Comparison of ENCODE assay signal across 10 cellular contexts in the genomic region with DNA sequence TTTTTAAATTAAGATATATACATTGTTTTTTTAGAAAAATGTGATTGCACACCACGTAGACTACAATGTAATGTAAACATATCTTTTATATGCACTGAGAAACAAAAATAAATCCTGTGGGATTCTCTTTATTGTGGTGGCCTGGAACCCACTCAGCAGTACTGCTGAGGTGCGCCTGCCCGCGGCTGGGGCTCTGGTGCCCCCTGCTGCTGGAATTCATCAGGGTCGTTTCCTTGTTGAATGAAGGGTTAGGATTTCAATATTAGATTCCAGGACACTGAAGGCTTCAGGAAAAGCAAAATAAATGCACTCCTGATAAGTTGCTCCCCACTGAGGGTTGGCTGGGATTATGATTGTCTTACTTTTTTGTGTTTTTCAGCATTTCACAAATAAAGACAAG.
DNase-seq lines count a peak whose midpoint lies in the region; ATAC-seq and TF ChIP-seq lines count a peak whose summit lies in the region.
"Had no signal": no experiment of that assay in that cellular context is flagged by ENCODE, and none has a peak within 500 bp of the region (broad histone marks: within the 10 kb centered on the region; RNA-seq: fewer than 3 reads in every experiment).

No MANE protein-coding gene starts in this region.

- H3K4me1 ChIP-seq in GM23338 (ENCODE audit: insufficient read depth) = peaks cover 7% of the 10 kb centered on the region; the same call in 1 of the 2 replicates
- H3K4me1 ChIP-seq in suprapubic skin = no peaks in the 10 kb centered on the region

- H4K20me1 ChIP-seq in GM23338 (replicated peaks; ENCODE audit: insufficient read depth) = no peaks in the 10 kb centered on the region

- H3K4me3 Mint-ChIP-seq in GM23338 = no peak overlapping the region
- H3K4me3 Mint-ChIP-seq in glutamatergic neuron (ENCODE audit: unreplicated experiment) = no peak overlapping the region

- H3K9me3 Mint-ChIP-seq in GM23338 (no peaks in the 10 kb centered on the region; the same call in 2 of the 3 replicates), glutamatergic neuron (ENCODE audit: unreplicated experiment) (peaks cover 1% of the 10 kb centered on the region)

- H3K27me3 ChIP-seq in GM23338 (ENCODE audit: insufficient read depth) = no peaks in the 10 kb centered on the region
- H3K27me3 ChIP-seq in WERI-Rb-1 (ENCODE audit: insufficient read depth, low read depth, severe bottlenecking) = no peaks in the 10 kb centered on the region
- no peaks in the 10 kb centered on the region for H3K27me3 ChIP-seq in suprapubic skin

- no peaks in the 10 kb centered on the region for H3K36me3 Mint-ChIP-seq in GM23338 (ENCODE audit: low read depth)
- peaks cover 12% of the 10 kb centered on the region for H3K36me3 Mint-ChIP-seq in glutamatergic neuron (ENCODE audit: unreplicated experiment)

- H3K27me3 Mint-ChIP-seq in GM23338 (ENCODE audit: insufficient read depth, low read depth, poor library complexity) = no peaks in the 10 kb centered on the region
- H3K27me3 Mint-ChIP-seq in glutamatergic neuron (ENCODE audit: unreplicated experiment) = peaks cover 8% of the 10 kb centered on the region

- H3K9me3 ChIP-seq in WERI-Rb-1 (ENCODE audit: severe bottlenecking) (no peaks in the 10 kb centered on the region), suprapubic skin (no peaks in the 10 kb centered on the region)

- DNase-seq in ACHN = peak; percentile 5
- peak; percentile 67 for DNase-seq in GM23338 (ENCODE audit: low spot score)
- DNase-seq in WERI-Rb-1 = peak; percentile 50
- peak; percentile 67 for DNase-seq in glutamatergic neuron
- no peak for DNase-seq in NCI-H1417 (lab: John Stamatoyannopoulos, UW)
- DNase-seq in suprapubic skin (ENCODE audit: low spot score in 2 of 2) = no peak
- DNase-seq in nucleus accumbens (lab: John Stamatoyannopoulos, UW) = no peak
- DNase-seq: left cardiac atrium, MV-4-11 had no signal

- no peak for TF ChIP-seq POLR2A in suprapubic skin (IDR thresholded peaks at IDR 0.05)

- H3K27ac Mint-ChIP-seq in GM23338 = no peak overlapping the region
- no peak overlapping the region for H3K27ac Mint-ChIP-seq in glutamatergic neuron (ENCODE audit: unreplicated experiment)

- peaks cover 26% of the 10 kb centered on the region for H3K4me1 Mint-ChIP-seq in GM23338
- H3K4me1 Mint-ChIP-seq in glutamatergic neuron (ENCODE audit: low read depth, unreplicated experiment) = no peaks in the 10 kb centered on the region

- in situ Hi-C loops in ACHN (cut with HindIII; ENCODE audit: low pct_ligation_motif_present, low pct_unique_long_range_greater_than_20kb, low sequenced_read_pairs) = no loop called here

- H2AFZ ChIP-seq in GM23338 = no peak overlapping the region

- WGBS in suprapubic skin = 61% methylated on average over 5 of the region's 5 CpGs

- H3K4me2 ChIP-seq in GM23338 = no peak overlapping the region

- H3K79me2 ChIP-seq in GM23338 (replicated peaks; ENCODE audit: insufficient read depth) = no peaks in the 10 kb centered on the region

- H3K36me3 ChIP-seq in GM23338 (ENCODE audit: insufficient read depth) (no peaks in the 10 kb centered on the region), WERI-Rb-1 (no peaks in the 10 kb centered on the region), suprapubic skin (no peaks in the 10 kb centered on the region)

- ATAC-seq in GM23338 (peak; percentile 76), GM18502 (IDR thresholded peaks at IDR 0.05; ENCODE audit: poor library complexity, unreplicated experiment) (no peak)
- ATAC-seq: left cardiac atrium had no signal

- no peak for TF ChIP-seq EP300 in suprapubic skin (IDR thresholded peaks at IDR 0.05)

- peaks cover 6% of the 10 kb centered on the region; the same call in 1 of the 2 replicates for H3K9me2 ChIP-seq in GM23338 (ENCODE audit: insufficient read depth)

- TF ChIP-seq CTCF in GM23338 (conservative IDR thresholded peaks at IDR 0.05; ENCODE audit: low read depth in 2 of 2) (peak; percentile 76 to 88), WERI-Rb-1 (IDR thresholded peaks at IDR 0.05; ENCODE audit: low read depth, low read length) (peak; percentile 54), glutamatergic neuron (IDR thresholded peaks at IDR 0.05; ENCODE audit: partially characterized antibody, unreplicated experiment) (peak; percentile 45), suprapubic skin (IDR thresholded peaks at IDR 0.05) (no peak)

- H3K27ac ChIP-seq in GM23338 (ENCODE audit: low read depth) = no peak overlapping the region
- H3K27ac ChIP-seq in WERI-Rb-1 = no peak overlapping the region
- H3K27ac ChIP-seq in suprapubic skin = no peak overlapping the region

- H3F3A ChIP-seq in GM23338 (replicated peaks; ENCODE audit: low read depth) = no peaks in the 10 kb centered on the region

- H3K4me3 ChIP-seq in GM23338 = no peak overlapping the region
- H3K4me3 ChIP-seq in WERI-Rb-1 (ENCODE audit: low read depth, low read length) = no peak overlapping the region
- no peak overlapping the region for H3K4me3 ChIP-seq in suprapubic skin

TF ChIP-seq in GM23338, 12 proteins besides CTCF, POLR2A, EP300 and RAD21 (continues in another document):
- TF ChIP-seq POLR2AphosphoS5 (IDR thresholded peaks at IDR 0.05; ENCODE audit: low read depth) (no peak), NANOG (IDR thresholded peaks at IDR 0.05; ENCODE audit: borderline replicate concordance) (no peak), CREB1 (CRISPR knock-in tag; IDR thresholded peaks at IDR 0.05; ENCODE audit: low read depth) (no peak), ZNF114 (CRISPR knock-in tag; IDR thresholded peaks at IDR 0.05) (no peak)
- TF ChIP-seq, protein P1, sequence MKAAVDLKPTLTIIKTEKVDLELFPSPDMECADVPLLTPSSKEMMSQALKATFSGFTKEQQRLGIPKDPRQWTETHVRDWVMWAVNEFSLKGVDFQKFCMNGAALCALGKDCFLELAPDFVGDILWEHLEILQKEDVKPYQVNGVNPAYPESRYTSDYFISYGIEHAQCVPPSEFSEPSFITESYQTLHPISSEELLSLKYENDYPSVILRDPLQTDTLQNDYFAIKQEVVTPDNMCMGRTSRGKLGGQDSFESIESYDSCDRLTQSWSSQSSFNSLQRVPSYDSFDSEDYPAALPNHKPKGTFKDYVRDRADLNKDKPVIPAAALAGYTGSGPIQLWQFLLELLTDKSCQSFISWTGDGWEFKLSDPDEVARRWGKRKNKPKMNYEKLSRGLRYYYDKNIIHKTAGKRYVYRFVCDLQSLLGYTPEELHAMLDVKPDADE (IDR thresholded peaks at IDR 0.05) = no peak
- TF ChIP-seq, protein P2, sequence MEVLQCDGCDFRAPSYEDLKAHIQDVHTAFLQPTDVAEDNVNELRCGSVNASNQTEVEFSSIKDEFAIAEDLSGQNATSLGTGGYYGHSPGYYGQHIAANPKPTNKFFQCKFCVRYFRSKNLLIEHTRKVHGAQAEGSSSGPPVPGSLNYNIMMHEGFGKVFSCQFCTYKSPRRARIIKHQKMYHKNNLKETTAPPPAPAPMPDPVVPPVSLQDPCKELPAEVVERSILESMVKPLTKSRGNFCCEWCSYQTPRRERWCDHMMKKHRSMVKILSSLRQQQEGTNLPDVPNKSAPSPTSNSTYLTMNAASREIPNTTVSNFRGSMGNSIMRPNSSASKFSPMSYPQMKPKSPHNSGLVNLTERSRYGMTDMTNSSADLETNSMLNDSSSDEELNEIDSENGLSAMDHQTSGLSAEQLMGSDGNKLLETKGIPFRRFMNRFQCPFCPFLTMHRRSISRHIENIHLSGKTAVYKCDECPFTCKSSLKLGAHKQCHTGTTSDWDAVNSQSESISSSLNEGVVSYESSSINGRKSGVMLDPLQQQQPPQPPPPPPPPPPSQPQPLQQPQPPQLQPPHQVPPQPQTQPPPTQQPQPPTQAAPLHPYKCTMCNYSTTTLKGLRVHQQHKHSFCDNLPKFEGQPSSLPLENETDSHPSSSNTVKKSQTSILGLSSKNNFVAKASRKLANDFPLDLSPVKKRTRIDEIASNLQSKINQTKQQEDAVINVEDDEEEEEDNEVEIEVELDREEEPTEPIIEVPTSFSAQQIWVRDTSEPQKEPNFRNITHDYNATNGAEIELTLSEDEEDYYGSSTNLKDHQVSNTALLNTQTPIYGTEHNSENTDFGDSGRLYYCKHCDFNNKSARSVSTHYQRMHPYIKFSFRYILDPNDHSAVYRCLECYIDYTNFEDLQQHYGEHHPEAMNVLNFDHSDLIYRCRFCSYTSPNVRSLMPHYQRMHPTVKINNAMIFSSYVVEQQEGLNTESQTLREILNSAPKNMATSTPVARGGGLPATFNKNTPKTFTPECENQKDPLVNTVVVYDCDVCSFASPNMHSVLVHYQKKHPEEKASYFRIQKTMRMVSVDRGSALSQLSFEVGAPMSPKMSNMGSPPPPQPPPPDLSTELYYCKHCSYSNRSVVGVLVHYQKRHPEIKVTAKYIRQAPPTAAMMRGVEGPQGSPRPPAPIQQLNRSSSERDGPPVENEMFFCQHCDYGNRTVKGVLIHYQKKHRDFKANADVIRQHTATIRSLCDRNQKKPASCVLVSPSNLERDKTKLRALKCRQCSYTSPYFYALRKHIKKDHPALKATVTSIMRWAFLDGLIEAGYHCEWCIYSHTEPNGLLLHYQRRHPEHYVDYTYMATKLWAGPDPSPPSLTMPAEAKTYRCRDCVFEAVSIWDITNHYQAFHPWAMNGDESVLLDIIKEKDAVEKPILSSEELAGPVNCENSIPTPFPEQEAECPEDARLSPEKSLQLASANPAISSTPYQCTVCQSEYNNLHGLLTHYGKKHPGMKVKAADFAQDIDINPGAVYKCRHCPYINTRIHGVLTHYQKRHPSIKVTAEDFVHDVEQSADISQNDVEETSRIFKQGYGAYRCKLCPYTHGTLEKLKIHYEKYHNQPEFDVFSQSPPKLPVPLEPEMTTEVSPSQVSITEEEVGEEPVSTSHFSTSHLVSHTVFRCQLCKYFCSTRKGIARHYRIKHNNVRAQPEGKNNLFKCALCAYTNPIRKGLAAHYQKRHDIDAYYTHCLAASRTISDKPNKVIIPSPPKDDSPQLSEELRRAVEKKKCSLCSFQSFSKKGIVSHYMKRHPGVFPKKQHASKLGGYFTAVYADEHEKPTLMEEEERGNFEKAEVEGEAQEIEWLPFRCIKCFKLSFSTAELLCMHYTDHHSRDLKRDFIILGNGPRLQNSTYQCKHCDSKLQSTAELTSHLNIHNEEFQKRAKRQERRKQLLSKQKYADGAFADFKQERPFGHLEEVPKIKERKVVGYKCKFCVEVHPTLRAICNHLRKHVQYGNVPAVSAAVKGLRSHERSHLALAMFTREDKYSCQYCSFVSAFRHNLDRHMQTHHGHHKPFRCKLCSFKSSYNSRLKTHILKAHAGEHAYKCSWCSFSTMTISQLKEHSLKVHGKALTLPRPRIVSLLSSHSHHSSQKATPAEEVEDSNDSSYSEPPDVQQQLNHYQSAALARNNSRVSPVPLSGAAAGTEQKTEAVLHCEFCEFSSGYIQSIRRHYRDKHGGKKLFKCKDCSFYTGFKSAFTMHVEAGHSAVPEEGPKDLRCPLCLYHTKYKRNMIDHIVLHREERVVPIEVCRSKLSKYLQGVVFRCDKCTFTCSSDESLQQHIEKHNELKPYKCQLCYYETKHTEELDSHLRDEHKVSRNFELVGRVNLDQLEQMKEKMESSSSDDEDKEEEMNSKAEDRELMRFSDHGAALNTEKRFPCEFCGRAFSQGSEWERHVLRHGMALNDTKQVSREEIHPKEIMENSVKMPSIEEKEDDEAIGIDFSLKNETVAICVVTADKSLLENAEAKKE (CRISPR knock-in tag; IDR thresholded peaks at IDR 0.05) = no peak

Comparison
In these comparisons a context has a peak if more than half of its experiments do, and no peak if none do; other contexts are left out.
1. DNase-seq: peak in ACHN (single experiment), GM23338 (single experiment), WERI-Rb-1 (single experiment) and glutamatergic neuron (single experiment); none in NCI-H1417 (0 of 3), suprapubic skin (0 of 2) and nucleus accumbens (0 of 56).
2. CTCF ChIP-seq: peak in GM23338 (2 of 2), WERI-Rb-1 (single experiment) and glutamatergic neuron (single experiment); none in suprapubic skin (0 of 2).